Comparison of ENCODE assay signal across 8 cellular contexts in the genomic region with DNA sequence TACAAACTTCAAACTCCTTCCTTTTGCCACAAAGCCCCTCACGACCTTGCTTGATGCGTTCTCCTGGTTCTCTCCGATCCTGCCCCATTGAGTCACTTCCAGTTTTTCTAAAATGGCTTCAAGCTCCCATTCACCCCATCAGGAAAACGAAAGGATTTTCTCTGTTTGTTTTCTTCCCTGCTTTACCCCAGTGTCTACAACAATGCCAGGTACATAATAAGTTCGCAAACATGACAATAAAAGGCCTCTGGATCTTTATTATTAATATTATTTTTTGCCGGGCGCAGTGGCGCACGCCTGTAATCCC. TPM values are rescaled to one million over a fixed set of nuclear protein-coding genes. Genes with fewer than 3 reads are reported as not detected.
A peak's percentile ranks its signal among the peaks of the same experiment; 100 is the strongest.
DNase-seq lines count a peak whose midpoint lies in the region; ATAC-seq, FAIRE-seq and TF ChIP-seq lines count a peak whose summit lies in the region.

No MANE protein-coding gene starts in this region.

- H3K9me3 ChIP-seq in effector memory CD4-positive, alpha-beta T cell (ENCODE audit: control insufficient read depth, low read length), result no peaks in the 10 kb centered on the region
- no peaks in the 10 kb centered on the region for H3K9me3 ChIP-seq in neural cell (ENCODE audit: low read length)

- H3K4me3 ChIP-seq in NB4 (ENCODE audit: low read depth, low read length), result peak overlapping the region; percentile 57
- peak overlapping the region; percentile 73 for H3K4me3 ChIP-seq in effector memory CD4-positive, alpha-beta T cell (ENCODE audit: insufficient read depth, low read depth, low read length, poor library complexity, severe bottlenecking)
- H3K4me3 ChIP-seq in neural cell (ENCODE audit: low read length), result peak overlapping the region; percentile 78

- FAIRE-seq in HTR-8/SVneo (lab: Jason Lieb, UNC), result no peak

- TF ChIP-seq EP300 in neural cell (conservative IDR thresholded peaks at IDR 0.05; ENCODE audit: poor library complexity, severe bottlenecking), result no peak

- H3K27me3 ChIP-seq in effector memory CD4-positive, alpha-beta T cell (replicated peaks; ENCODE audit: control insufficient read depth, insufficient read depth, low read length, poor library complexity, severe bottlenecking), result no peaks in the 10 kb centered on the region
- no peaks in the 10 kb centered on the region for H3K27me3 ChIP-seq in neural cell (ENCODE audit: insufficient read depth, low read depth, low read length)

- no peaks in the 10 kb centered on the region for H4K20me1 ChIP-seq in neural cell (ENCODE audit: insufficient read depth)

- no peak for ATAC-seq in HG03521 (IDR thresholded peaks at IDR 0.05; ENCODE audit: unreplicated experiment)

- DNase-seq in NB4 (ENCODE audit: low read depth) (no peak), SK-N-DZ (ENCODE audit: low spot score) (no peak), HTR-8/SVneo (ENCODE audit: insufficient read length, low spot score) (no peak), cortex of kidney (lab: John Stamatoyannopoulos, UW) (no peak)
- DNase-seq in effector memory CD4-positive, alpha-beta T cell, result no peak

- H2AFZ ChIP-seq in neural cell (ENCODE audit: low read depth, low read length), result peak overlapping the region; percentile 96

- H3K79me2 ChIP-seq in neural cell (replicated peaks; ENCODE audit: insufficient read depth, low read length), result peaks cover 19% of the 10 kb centered on the region

- peaks cover 8% of the 10 kb centered on the region for H3K4me1 ChIP-seq in effector memory CD4-positive, alpha-beta T cell (ENCODE audit: control insufficient read depth, insufficient read depth, low read length, poor library complexity, severe bottlenecking)

- no peaks in the 10 kb centered on the region for H3K9me2 ChIP-seq in neural cell (ENCODE audit: insufficient read depth, low read length)

- H3K4me2 ChIP-seq in neural cell (ENCODE audit: low read length), result peak overlapping the region; percentile 91

- H3F3A ChIP-seq in neural cell (ENCODE audit: insufficient read depth, low read length, poor library complexity, severe bottlenecking), result peaks cover 4% of the 10 kb centered on the region

- no peak for TF ChIP-seq CTCF in C4-2B (conservative IDR thresholded peaks at IDR 0.05)
- no peak for TF ChIP-seq CTCF in NB4 (IDR thresholded peaks at IDR 0.05; ENCODE audit: low read depth, low read length)
- no peak for TF ChIP-seq CTCF in neural cell (IDR thresholded peaks at IDR 0.05; ENCODE audit: poor library complexity, severe bottlenecking)

- H3K36me3 ChIP-seq in effector memory CD4-positive, alpha-beta T cell (ENCODE audit: control insufficient read depth, insufficient read depth, low read length), result peaks cover 19% of the 10 kb centered on the region
- no peaks in the 10 kb centered on the region for H3K36me3 ChIP-seq in neural cell (ENCODE audit: insufficient read depth, low read length)

- H3K9ac ChIP-seq in neural cell (ENCODE audit: low read length), result peak overlapping the region; percentile 87

- no peak for TF ChIP-seq RAD21 in neural cell (conservative IDR thresholded peaks at IDR 0.05)

- TF ChIP-seq POLR2A in NB4 (IDR thresholded peaks at IDR 0.05; ENCODE audit: extremely low read depth, insufficient read length), result no peak

- H3K27ac ChIP-seq in C4-2B (peak overlapping the region; percentile 98), neural cell (ENCODE audit: low read length) (peak overlapping the region; percentile 94)
- peak overlapping the region; percentile 81 for H3K27ac ChIP-seq in effector memory CD4-positive, alpha-beta T cell (ENCODE audit: insufficient read depth, low read length, poor library complexity, severe bottlenecking)

TF ChIP-seq in neural cell, 6 proteins besides CTCF, POLR2A, EP300 and RAD21:
- TF ChIP-seq POLR2AphosphoS5 (IDR thresholded peaks at IDR 0.05), result no peak
- TF ChIP-seq MXI1 (conservative IDR thresholded peaks at IDR 0.05; ENCODE audit: poor library complexity, severe bottlenecking), result no peak

RNA-seq across cellular contexts. Expression of gene SERTAD3, which starts 0.8 kb away (rescaled TPM):
- 7.6 and 9.0 TPM in 2 replicates for polyA plus RNA-seq in neural cell
- polyA minus RNA-seq in neural cell, result 10.8 and 14.1 TPM in 2 replicates
- polyA plus RNA-seq in SK-N-DZ (2014; cell fraction: cytosol; rRNA removed), result 8.1 and 11.7 TPM in 2 replicates
- polyA plus RNA-seq in SK-N-DZ (2014; cell fraction: nucleus; rRNA removed), result 6.2 and 7.0 TPM in 2 replicates

RNA-seq across cellular contexts. Expression of gene SERTAD1, which starts 19.2 kb away (rescaled TPM):
- polyA plus RNA-seq in neural cell, result 3.3 and 5.1 TPM in 2 replicates
- 1.5 and 1.7 TPM in 2 replicates for polyA minus RNA-seq in neural cell
- 1.9 and 2.7 TPM in 2 replicates for polyA plus RNA-seq in SK-N-DZ (2014; cell fraction: cytosol; rRNA removed)
- 1.9 TPM in 2 replicates for polyA plus RNA-seq in SK-N-DZ (2014; cell fraction: nucleus; rRNA removed)

RNA-seq across cellular contexts. Expression of gene BLVRB, which starts 20.6 kb away (rescaled TPM):
- 5.0 and 9.9 TPM in 2 replicates for polyA plus RNA-seq in neural cell
- polyA minus RNA-seq in neural cell, result 2.2 TPM in 2 replicates
- polyA plus RNA-seq in SK-N-DZ (2014; cell fraction: cytosol; rRNA removed), result 3.9 and 5.3 TPM in 2 replicates
- 0.85 and 1.4 TPM in 2 replicates for polyA plus RNA-seq in SK-N-DZ (2014; cell fraction: nucleus; rRNA removed)

RNA-seq across cellular contexts. Expression of gene SPTBN4, which starts 21.8 kb away (rescaled TPM):
- 10.4 and 12.7 TPM in 2 replicates for polyA plus RNA-seq in neural cell
- 9.6 and 10.2 TPM in 2 replicates for polyA minus RNA-seq in neural cell
- 10.5 and 15.3 TPM in 2 replicates for polyA plus RNA-seq in SK-N-DZ (2014; cell fraction: cytosol; rRNA removed)
- 13.2 and 13.6 TPM in 2 replicates for polyA plus RNA-seq in SK-N-DZ (2014; cell fraction: nucleus; rRNA removed)

RNA-seq across cellular contexts. Expression of gene PRX, which starts 31.8 kb away (rescaled TPM):
- polyA plus RNA-seq in neural cell, result 0.20 and 0.36 TPM in 2 replicates
- 0.23 and 0.24 TPM in 2 replicates for polyA minus RNA-seq in neural cell
- 0.74 and 1.4 TPM in 2 replicates for polyA plus RNA-seq in SK-N-DZ (2014; cell fraction: cytosol; rRNA removed)
- 0.31 and 0.55 TPM in 2 replicates for polyA plus RNA-seq in SK-N-DZ (2014; cell fraction: nucleus; rRNA removed)
